ENCODE assay signal across 5 cellular contexts in the genomic region with DNA sequence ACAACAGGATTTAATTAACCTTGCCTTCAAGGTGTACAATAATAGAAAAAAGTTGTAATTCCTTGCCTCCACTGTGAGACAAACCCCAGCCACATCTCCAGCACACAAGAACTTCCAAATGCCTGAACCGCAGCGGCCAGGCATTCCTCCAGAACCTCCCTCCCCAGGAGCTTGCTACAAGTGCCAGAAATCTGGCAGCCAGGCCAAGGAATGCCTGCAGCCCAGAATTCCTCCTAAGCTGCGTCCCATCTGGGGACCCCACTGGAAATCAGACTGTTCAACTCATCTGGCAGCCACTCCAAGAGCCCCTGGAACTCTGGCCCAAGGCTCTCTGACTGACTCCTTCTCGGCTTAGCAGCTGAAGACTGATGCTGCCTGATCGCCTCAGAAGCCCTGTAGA. TPM values are rescaled to one million over a fixed set of nuclear protein-coding genes. Genes with fewer than 3 reads are reported as not detected.
"Had no signal": no experiment of that assay in that cellular context is flagged by ENCODE, and none has a peak within 500 bp of the region (broad histone marks: within the 10 kb centered on the region; RNA-seq: fewer than 3 reads in every experiment).

No MANE protein-coding gene starts in this region.

RNA-seq across cellular contexts. Expression of gene REG3G, which starts 28.0 kb away (rescaled TPM):
- total RNA-seq: GM23338, H1, H9, HT-29, IMR-90 had no signal
- polyA plus RNA-seq: GM23338, H1, IMR-90 had no signal

RNA-seq across cellular contexts. Expression of gene REG1B, which starts 34.3 kb away (rescaled TPM):
- total RNA-seq: GM23338, H1, H9, HT-29, IMR-90 had no signal
- polyA plus RNA-seq: GM23338, H1, IMR-90 had no signal
